ENCODE assay signal across 7 cellular contexts in genomic region chr16:72241930-72242329, GRCh38.
DNase-seq lines count a peak whose midpoint lies in the region; ATAC-seq, FAIRE-seq and TF ChIP-seq lines count a peak whose summit lies in the region.

No MANE protein-coding gene starts in this region.

- H3K27ac ChIP-seq in pancreas = no peak overlapping the region

- ATAC-seq in pancreas (peak; percentile 84 to 98 (median 97)), HG02642 (IDR thresholded peaks at IDR 0.05; ENCODE audit: poor library complexity, unreplicated experiment) (no peak)

- TF ChIP-seq CTCF in GM06990 (IDR thresholded peaks at IDR 0.05; ENCODE audit: insufficient read depth, low read length, poor library complexity, severe bottlenecking) (peak; percentile 66), fibroblast of the aortic adventitia (IDR thresholded peaks at IDR 0.05; ENCODE audit: insufficient read depth, low read length) (peak; percentile 96), pancreas (IDR thresholded peaks at IDR 0.05) (peak; percentile 22 to 67 (median 58))

- intact Hi-C loops in pancreas (cut with DNase I) = loop anchor here in 1 of 3 donors (10.0 kb wide), 1 partner anchor 223 kb away; no protein-coding TSS in a partner anchor

- 29 to 30% methylated on average over 7 of the region's 7 CpGs for WGBS in pancreas, 2 donors

- H3K27me3 ChIP-seq in GM06990 (replicated peaks; ENCODE audit: control insufficient read depth, insufficient read depth, low read length) = no peaks in the 10 kb centered on the region
- no peaks in the 10 kb centered on the region for H3K27me3 ChIP-seq in pancreas

- DNase-seq in GM06990 (ENCODE audit: extremely low read depth, insufficient read length) = no peak
- DNase-seq in HT1080 (ENCODE audit: low read depth) = peak; percentile 66
- DNase-seq in SHP77 (lab: John Stamatoyannopoulos, UW) = peak; percentile 31 to 40
- DNase-seq in fibroblast of the aortic adventitia (ENCODE audit: low read depth) = peak; percentile 73
- DNase-seq in pancreas = peak in 1 of 6 donors; percentile 24
- DNase-seq in activated effector memory CD4-positive, alpha-beta T cell treated with anti-CD3 and anti-CD28 coated beads, Interleukin-2, amount 50 U/mL, for 16 hours = no peak

- no peaks in the 10 kb centered on the region for H3K9me3 ChIP-seq in pancreas

- H3K4me1 ChIP-seq in pancreas = peaks cover 0 to under 1% (median 0%) of the 10 kb centered on the region in 3 donors

- H3K4me3 ChIP-seq in GM06990 (replicated peaks; ENCODE audit: low read depth, low read length) = no peak overlapping the region
- no peak overlapping the region for H3K4me3 ChIP-seq in fibroblast of the aortic adventitia (ENCODE audit: low read depth, low read length)
- no peak overlapping the region for H3K4me3 ChIP-seq in pancreas

- FAIRE-seq in pancreas (lab: Jason Lieb, UNC) = no peak

- H3K36me3 ChIP-seq in GM06990 (ENCODE audit: control insufficient read depth, insufficient read depth, low read length) (no peaks in the 10 kb centered on the region), pancreas (no peaks in the 10 kb centered on the region)

Comparison
In these comparisons a context has a peak if more than half of its experiments do, and no peak if none do; other contexts are left out.
1. DNase-seq: peak in HT1080 (single experiment), SHP77 (2 of 2) and fibroblast of the aortic adventitia (single experiment); none in GM06990 (single experiment) and activated effector memory CD4-positive, alpha-beta T cell treated with anti-CD3 and anti-CD28 coated beads, Interleukin-2, amount 50 U/mL, for 16 hours (single experiment).
2. Peak in every context shown above with its lines, with median percentiles within 50 percentile points of each other: CTCF ChIP-seq.